Comparison of ENCODE assay signal across 24 cellular contexts in genomic region chr16:270381-271255, GRCh38. TPM values are rescaled to one million over a fixed set of nuclear protein-coding genes. Genes with fewer than 3 reads are reported as not detected.
DNase-seq lines count a peak whose midpoint lies in the region; ATAC-seq and TF ChIP-seq lines count a peak whose summit lies in the region.
"Had no signal": no experiment of that assay in that cellular context is flagged by ENCODE, and none has a peak within 500 bp of the region (broad histone marks: within the 10 kb centered on the region; RNA-seq: fewer than 3 reads in every experiment).

No MANE protein-coding gene starts in this region.

- no peak overlapping the region for H3T11ph ChIP-seq in H9 (ENCODE audit: low read length)

- H2BK5ac ChIP-seq in H9 (ENCODE audit: insufficient read length, low read length) (no peak overlapping the region), neuronal stem cell (ENCODE audit: low read length) (peak overlapping the region; percentile 39)

- no peaks in the 10 kb centered on the region; a peak in 1 of 5 replicates for H3K9me3 Mint-ChIP-seq in H9
- H3K9me3 Mint-ChIP-seq in stimulated activated memory B cell treated with anti-CD40 and anti-IgM and Interleukin-4, amounts not matched to agents 10 μg/mL and 1 μg/mL and 100 μg/mL, for 72 hours: no peaks in the 10 kb centered on the region
- H3K9me3 Mint-ChIP-seq: CD4-positive, CD25-positive, alpha-beta regulatory T cell; CD8-positive, alpha-beta memory T cell; GM23338; HFFc6 had no signal

- H4K5ac ChIP-seq in H9 (ENCODE audit: insufficient read length, low read depth, low read length): no peak overlapping the region

- H3K18ac ChIP-seq in H9 (ENCODE audit: insufficient read length, low read depth, low read length): no peak overlapping the region
- peak overlapping the region; percentile 80 for H3K18ac ChIP-seq in neuronal stem cell (ENCODE audit: low read length)

- H3K23me2 ChIP-seq in H9 (ENCODE audit: insufficient read length, low read depth, low read length, poor library complexity, severe bottlenecking): peaks cover 5% of the 10 kb centered on the region

- H3K4me3 ChIP-seq in body of pancreas (no peak overlapping the region), neuronal stem cell (ENCODE audit: low read length in 2 of 2) (no peak overlapping the region), upper lobe of right lung (no peak overlapping the region)
- H3K4me3 ChIP-seq: GM23338 had no signal

- TF ChIP-seq POLR2A in body of pancreas (IDR thresholded peaks at IDR 0.05): no peak

- H2BK15ac ChIP-seq in H9 (ENCODE audit: low read depth, low read length) (no peak overlapping the region), neuronal stem cell (ENCODE audit: low read length) (peak overlapping the region; percentile 75)

- H3K36me3 ChIP-seq in body of pancreas (replicated peaks in 1 of 2; ENCODE audit: insufficient read depth in 1 of 2, low read depth in 2 of 2) (no peaks in the 10 kb centered on the region), neuronal stem cell (replicated peaks in 1 of 2; ENCODE audit: control insufficient read depth in 2 of 2, insufficient read depth in 2 of 2, low read length in 2 of 2) (peaks cover under 1 to 3% of the 10 kb centered on the region in 2 donors), upper lobe of right lung (no peaks in the 10 kb centered on the region)
- H3K36me3 ChIP-seq: BE2C had no signal

- no peaks in the 10 kb centered on the region for H4K20me1 ChIP-seq in H9 (ENCODE audit: control insufficient read depth, insufficient read depth, insufficient read length)

- no peak overlapping the region for H3K23ac ChIP-seq in H9 (ENCODE audit: insufficient read length, low read depth, low read length)
- H3K23ac ChIP-seq in neuronal stem cell (ENCODE audit: low read depth, low read length, poor library complexity): peak overlapping the region; percentile 73

- H3K4ac ChIP-seq in H9 (ENCODE audit: low read depth, low read length): no peak overlapping the region
- no peak overlapping the region for H3K4ac ChIP-seq in neuronal stem cell (ENCODE audit: low read length)

- H3K4me1 ChIP-seq in H9 (ENCODE audit: insufficient read depth, low read length): no peaks in the 10 kb centered on the region
- peaks cover 56% of the 10 kb centered on the region for H3K4me1 ChIP-seq in body of pancreas
- peaks cover 4 to 7% of the 10 kb centered on the region in 2 donors for H3K4me1 ChIP-seq in neuronal stem cell (ENCODE audit: control insufficient read depth in 2 of 2, insufficient read depth in 1 of 2, low read depth in 1 of 2, low read length in 2 of 2)
- H3K4me1 ChIP-seq in upper lobe of right lung: no peaks in the 10 kb centered on the region
- H3K4me1 ChIP-seq: BE2C had no signal

- peaks cover 15% of the 10 kb centered on the region for H3K27me3 Mint-ChIP-seq in H9 (ENCODE audit: low read depth)
- H3K27me3 Mint-ChIP-seq in stimulated activated memory B cell treated with anti-CD40 and anti-IgM and Interleukin-4, amounts not matched to agents 10 μg/mL and 1 μg/mL and 100 μg/mL, for 72 hours: peaks cover 12% of the 10 kb centered on the region

- no peak overlapping the region; a peak in 1 of 5 replicates for H3K4me3 Mint-ChIP-seq in H9
- no peak overlapping the region for H3K4me3 Mint-ChIP-seq in stimulated activated memory B cell treated with anti-CD40 and anti-IgM and Interleukin-4, amounts not matched to agents 10 μg/mL and 1 μg/mL and 100 μg/mL, for 72 hours
- H3K4me3 Mint-ChIP-seq: CD4-positive, CD25-positive, alpha-beta regulatory T cell; GM23338; HFFc6 had no signal

- no peaks in the 10 kb centered on the region for H3K36me3 Mint-ChIP-seq in H9 (ENCODE audit: insufficient read depth in 1 of 3, low read depth in 3 of 3)
- H3K36me3 Mint-ChIP-seq in stimulated activated memory B cell treated with anti-CD40 and anti-IgM and Interleukin-4, amounts not matched to agents 10 μg/mL and 1 μg/mL and 100 μg/mL, for 72 hours: peaks cover 5% of the 10 kb centered on the region
- H3K36me3 Mint-ChIP-seq: CD8-positive, alpha-beta memory T cell had no signal

- no peak overlapping the region for H3K4me2 ChIP-seq in H9 (ENCODE audit: insufficient read depth, insufficient read length, low read length)
- no peak overlapping the region for H3K4me2 ChIP-seq in neuronal stem cell (ENCODE audit: insufficient read depth, low read length, poor library complexity, severe bottlenecking)
- H3K4me2 ChIP-seq: GM23338 had no signal

- H3K9ac ChIP-seq in H9 (ENCODE audit: extremely low read depth, insufficient read length, low read length) (no peak overlapping the region), neuronal stem cell (ENCODE audit: low read depth, low read length, poor library complexity) (peak overlapping the region; percentile 30)

- H3K14ac ChIP-seq in H9 (ENCODE audit: insufficient read depth, low read length) (no peak overlapping the region; the same call in 1 of the 2 replicates), neuronal stem cell (ENCODE audit: low read length) (no peak overlapping the region)

- H3K79me2 ChIP-seq in H9 (ENCODE audit: insufficient read depth, low read length): no peaks in the 10 kb centered on the region

- H4K91ac ChIP-seq in H9 (ENCODE audit: insufficient read length, low read depth, low read length) (no peak overlapping the region), neuronal stem cell (ENCODE audit: low read depth, low read length, poor library complexity) (peak overlapping the region; percentile 72)

- H2BK12ac ChIP-seq in H9 (ENCODE audit: insufficient read length, low read depth, low read length) (no peak overlapping the region), neuronal stem cell (ENCODE audit: low read length) (no peak overlapping the region)

- H3K79me1 ChIP-seq in H9 (ENCODE audit: insufficient read depth, low read depth, low read length, poor library complexity, severe bottlenecking): no peaks in the 10 kb centered on the region
- peaks cover 3% of the 10 kb centered on the region for H3K79me1 ChIP-seq in neuronal stem cell (ENCODE audit: low read depth, low read length)

- H2AFZ ChIP-seq in H9 (ENCODE audit: low read length) (no peak overlapping the region), neuronal stem cell (ENCODE audit: low read length) (no peak overlapping the region)
- H2AFZ ChIP-seq: GM23338 had no signal

- H3K27ac Mint-ChIP-seq in H9: no peak overlapping the region
- H3K27ac Mint-ChIP-seq in stimulated activated memory B cell treated with anti-CD40 and anti-IgM and Interleukin-4, amounts not matched to agents 10 μg/mL and 1 μg/mL and 100 μg/mL, for 72 hours: no peak overlapping the region
- H3K27ac Mint-ChIP-seq: CD8-positive, alpha-beta memory T cell; GM23338; HFFc6 had no signal

- DNase-seq in H9 (peak; percentile 24), body of pancreas (no peak), neuronal stem cell (ENCODE audit: low spot score) (no peak), upper lobe of right lung (peak; percentile 63), caudate nucleus (lab: John Stamatoyannopoulos, UW) (no peak), putamen (ENCODE audit: low spot score) (no peak)
- DNase-seq: ACHN; BE2C; C1 segment of cervical spinal cord; CD4-positive, CD25-positive, alpha-beta regulatory T cell; CD8-positive, alpha-beta memory T cell; COR-L47; DMS 273 treated with DMSO at 0.1 percent for 48 hours; DMS53; DND-41; EL; HFFc6; IMR-90 had no signal

- H3K56ac ChIP-seq in H9 (ENCODE audit: insufficient read length, low read depth, low read length): no peak overlapping the region

- no peak for ATAC-seq in body of pancreas
- ATAC-seq in upper lobe of right lung: no peak
- no peak for ATAC-seq in stimulated activated memory B cell treated with anti-CD40 and anti-IgM and Interleukin-4, amounts not matched to agents 10 μg/mL and 1 μg/mL and 100 μg/mL, for 72 hours
- ATAC-seq: HCT116 had no signal

- H3K9me3 ChIP-seq in H9 (ENCODE audit: control insufficient read depth, low read depth, low read length): no peaks in the 10 kb centered on the region
- H3K9me3 ChIP-seq in body of pancreas: no peaks in the 10 kb centered on the region
- peaks cover 0 to 4% of the 10 kb centered on the region in 2 donors for H3K9me3 ChIP-seq in neuronal stem cell (replicated peaks in 1 of 2; ENCODE audit: control insufficient read depth in 2 of 2, insufficient read depth in 1 of 2, low read depth in 1 of 2, low read length in 2 of 2)
- H3K9me3 ChIP-seq in upper lobe of right lung: no peaks in the 10 kb centered on the region
- H3K9me3 ChIP-seq: BE2C had no signal

- WGBS in H9 (ENCODE audit: extremely low coverage, insufficient read length, low lambda C conversion rate): no CpG with 5 or more reads among the region's 34 CpGs
- 84% methylated on average over 27 of the region's 34 CpGs; no CpG with 5 or more reads in 1 of the 2 donors for WGBS in body of pancreas, 2 donors
- no CpG with 5 or more reads among the region's 34 CpGs for WGBS in neuronal stem cell (ENCODE audit: extremely low coverage in 2 of 2, insufficient read length in 2 of 2, insufficient replicate concordance in 1 of 2), 2 donors

- no peak overlapping the region for H2BK20ac ChIP-seq in H9 (ENCODE audit: low read depth, low read length, poor library complexity, severe bottlenecking)

- intact Hi-C loops in body of pancreas (cut with DNase I) (no loop called here), upper lobe of right lung (cut with DNase I) (no loop called here)

- peaks cover 0 to 8% of the 10 kb centered on the region in 2 experiments; a peak in 2 of 4 replicates for H3K4me1 Mint-ChIP-seq in H9
- H3K4me1 Mint-ChIP-seq in stimulated activated memory B cell treated with anti-CD40 and anti-IgM and Interleukin-4, amounts not matched to agents 10 μg/mL and 1 μg/mL and 100 μg/mL, for 72 hours: no peaks in the 10 kb centered on the region
- H3K4me1 Mint-ChIP-seq: GM23338 had no signal

- H4K8ac ChIP-seq in H9 (replicated peaks; ENCODE audit: insufficient read length, low read depth, low read length) (no peak overlapping the region), neuronal stem cell (ENCODE audit: low read depth, low read length) (no peak overlapping the region)

- H2BK120ac ChIP-seq in H9 (ENCODE audit: low read depth, low read length, poor library complexity, severe bottlenecking): no peak overlapping the region
- H2BK120ac ChIP-seq in neuronal stem cell (ENCODE audit: low read depth, low read length): no peak overlapping the region

- no peaks in the 10 kb centered on the region; the same call in 1 of the 2 replicates for H3K27me3 ChIP-seq in H9 (ENCODE audit: insufficient read depth, low read length)
- no peaks in the 10 kb centered on the region for H3K27me3 ChIP-seq in body of pancreas
- peaks cover 3 to 27% (median 14%) of the 10 kb centered on the region in 3 experiments for H3K27me3 ChIP-seq in neuronal stem cell (ENCODE audit: control insufficient read depth in 3 of 3, insufficient read depth in 3 of 3, low read depth in 1 of 3, low read length in 3 of 3)
- H3K27me3 ChIP-seq in upper lobe of right lung: peaks cover 13% of the 10 kb centered on the region

- H3K27ac ChIP-seq in H9 (ENCODE audit: insufficient read length, low read depth, low read length): no peak overlapping the region
- peak overlapping the region; percentile 2 to 84 (median 79) for H3K27ac ChIP-seq in body of pancreas
- no peak overlapping the region for H3K27ac ChIP-seq in neuronal stem cell (replicated peaks; ENCODE audit: low read length)
- H3K27ac ChIP-seq in upper lobe of right lung: no peak overlapping the region
- no peak overlapping the region for H3K27ac ChIP-seq in caudate nucleus (ENCODE audit: low read depth, low read length)
- H3K27ac ChIP-seq: HL-60 had no signal

- H2AK5ac ChIP-seq in H9 (ENCODE audit: insufficient read length, low read length) (no peak overlapping the region), neuronal stem cell (ENCODE audit: low read depth, low read length) (peak overlapping the region; percentile 86)

- TF ChIP-seq CTCF in H9 (conservative IDR thresholded peaks at IDR 0.05): no peak
- no peak for TF ChIP-seq CTCF in body of pancreas (IDR thresholded peaks at IDR 0.05)
- TF ChIP-seq CTCF in upper lobe of right lung (IDR thresholded peaks at IDR 0.05): no peak

RNA-seq across cellular contexts. Expression of gene RGS11, which starts 5.1 kb away (rescaled TPM):
- total RNA-seq in H9 (2021) (2.9 and 3.4 TPM in 2 replicates), body of pancreas (10 to 100 TPM; 15.6 to 95.9 TPM), upper lobe of right lung (7.8 TPM)
- polyA plus RNA-seq in neuronal stem cell (2013, experiment 1 of 2): 1.7 TPM
- polyA plus RNA-seq in neuronal stem cell (2013, experiment 2 of 2): 1.5 TPM
- total RNA-seq: CD4-positive, CD25-positive, alpha-beta regulatory T cell; HT1080 had no signal
- polyA plus RNA-seq: CD4-positive, CD25-positive, alpha-beta regulatory T cell; CD8-positive, alpha-beta memory T cell had no signal

RNA-seq across cellular contexts. Expression of gene ARHGDIG, which starts 9.8 kb away (rescaled TPM):
- total RNA-seq in H9 (2021): 4.2 and 5.9 TPM in 2 replicates
- total RNA-seq in body of pancreas: 100 to 1,000 TPM; 102 to 140 TPM
- polyA plus RNA-seq in neuronal stem cell (2013, experiment 1 of 2): 0.85 TPM
- polyA plus RNA-seq in neuronal stem cell (2013, experiment 2 of 2): 0.89 TPM
- 1.3 TPM for total RNA-seq in upper lobe of right lung
- total RNA-seq: CD4-positive, CD25-positive, alpha-beta regulatory T cell; CD8-positive, alpha-beta memory T cell; HFFc6; HT1080 had no signal
- polyA plus RNA-seq: CD4-positive, CD25-positive, alpha-beta regulatory T cell; CD8-positive, alpha-beta memory T cell had no signal

RNA-seq across cellular contexts. Expression of gene PDIA2, which starts 12.3 kb away (rescaled TPM):
- 1.1 and 1.4 TPM in 2 replicates for total RNA-seq in H9 (2021)
- total RNA-seq in body of pancreas: 1,000 to 10,000 TPM in 1 of 2 donors, 100 to 1,000 TPM in 1; 517 to 2,271 TPM
- polyA plus RNA-seq in neuronal stem cell (2013, experiment 1 of 2): 0.43 TPM
- polyA plus RNA-seq in neuronal stem cell (2013, experiment 2 of 2): 0.42 TPM
- 0.96 TPM for total RNA-seq in upper lobe of right lung
- total RNA-seq: CD4-positive, CD25-positive, alpha-beta regulatory T cell; CD8-positive, alpha-beta memory T cell; G401; HFFc6; IMR-90 had no signal
- polyA plus RNA-seq: CD4-positive, CD25-positive, alpha-beta regulatory T cell; CD8-positive, alpha-beta memory T cell had no signal

RNA-seq across cellular contexts. Expression of gene FAM234A, which starts 36.0 kb away (rescaled TPM):
- total RNA-seq in H9 (2021) (94.9 and 98.8 TPM in 2 replicates), body of pancreas (10 to 100 TPM; 44.2 to 50.8 TPM), upper lobe of right lung (56.0 TPM)
- polyA plus RNA-seq in neuronal stem cell (2013, experiment 1 of 2): 116 TPM
- 123 TPM for polyA plus RNA-seq in neuronal stem cell (2013, experiment 2 of 2)

RNA-seq across cellular contexts. Expression of gene LUC7L, which starts 41.4 kb away (rescaled TPM):
- total RNA-seq in H9 (2021): 128 and 137 TPM in 2 replicates
- total RNA-seq in body of pancreas: 100 to 1,000 TPM; 106 to 162 TPM
- polyA plus RNA-seq in neuronal stem cell (2013, experiment 1 of 2): 157 TPM
- 156 TPM for polyA plus RNA-seq in neuronal stem cell (2013, experiment 2 of 2)
- total RNA-seq in upper lobe of right lung: 78.8 TPM

Comparison
In these comparisons a context has a peak if more than half of its experiments do, and no peak if none do; other contexts are left out.
1. DNase-seq: peak in H9 (single experiment) and upper lobe of right lung (single experiment); none in body of pancreas (0 of 4), neuronal stem cell (single experiment), caudate nucleus (0 of 61) and putamen (single experiment).
2. H3K27ac ChIP-seq: peak in body of pancreas (4 of 4); none in H9 (single experiment), neuronal stem cell (single experiment), upper lobe of right lung (single experiment) and caudate nucleus (single experiment).
3. RNA of gene ARHGDIG, which starts 9.8 kb away (total RNA-seq): 102 to 140 TPM in body of pancreas; 4.2 to 5.9 TPM in H9 and 1.3 TPM in upper lobe of right lung (single experiment); every median in the first group is over 10 times any median in the second.
4. RNA of gene PDIA2, which starts 12.3 kb away (total RNA-seq): 517 to 2,271 TPM in body of pancreas; 1.1 to 1.4 TPM in H9 and 0.96 TPM in upper lobe of right lung (single experiment); every median in the first group is over 100 times any median in the second.